Comparison of ENCODE assay signal across 8 cellular contexts in the genomic region with DNA sequence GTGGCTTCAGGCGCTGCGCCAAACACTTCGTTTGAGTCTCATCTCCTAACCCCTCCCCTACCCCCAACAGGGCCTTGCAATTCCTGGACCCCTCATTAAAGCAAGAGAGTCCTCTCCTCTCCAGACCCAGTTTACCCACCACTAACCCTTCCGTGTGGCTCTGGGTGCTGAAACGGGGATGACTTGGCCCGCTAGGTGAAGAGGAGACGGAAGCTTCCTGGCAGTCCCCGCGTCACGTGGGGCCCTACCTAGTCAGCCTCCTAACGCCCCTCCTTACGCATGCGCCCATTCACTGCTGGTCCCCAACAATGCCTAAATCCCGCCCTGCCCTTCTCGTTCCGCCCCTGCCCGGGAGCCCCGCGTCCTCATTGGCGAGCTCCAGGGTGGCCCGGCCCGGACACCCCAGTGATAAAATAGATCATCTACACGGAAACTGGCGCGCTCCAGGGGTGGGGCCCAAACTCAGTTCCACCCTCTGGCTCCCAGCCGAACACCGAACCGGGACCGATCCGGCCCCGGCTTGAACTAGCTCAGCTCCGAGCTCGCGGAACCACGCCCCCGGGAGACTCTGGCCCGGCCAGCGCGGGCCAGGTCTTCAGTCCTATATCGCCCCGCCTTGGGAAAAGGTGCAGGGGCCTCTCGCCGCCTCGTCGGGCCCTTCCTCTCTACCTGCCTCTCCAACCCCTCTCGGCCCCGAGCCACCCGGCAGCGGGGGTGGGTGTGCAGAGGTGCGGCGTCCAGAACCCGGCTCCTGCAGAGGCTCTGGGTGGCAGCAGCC. TPM values are rescaled to one million over a fixed set of nuclear protein-coding genes. Genes with fewer than 3 reads are reported as not detected.
DNase-seq lines count a peak whose midpoint lies in the region; ATAC-seq and TF ChIP-seq lines count a peak whose summit lies in the region.

A gene with protein sequence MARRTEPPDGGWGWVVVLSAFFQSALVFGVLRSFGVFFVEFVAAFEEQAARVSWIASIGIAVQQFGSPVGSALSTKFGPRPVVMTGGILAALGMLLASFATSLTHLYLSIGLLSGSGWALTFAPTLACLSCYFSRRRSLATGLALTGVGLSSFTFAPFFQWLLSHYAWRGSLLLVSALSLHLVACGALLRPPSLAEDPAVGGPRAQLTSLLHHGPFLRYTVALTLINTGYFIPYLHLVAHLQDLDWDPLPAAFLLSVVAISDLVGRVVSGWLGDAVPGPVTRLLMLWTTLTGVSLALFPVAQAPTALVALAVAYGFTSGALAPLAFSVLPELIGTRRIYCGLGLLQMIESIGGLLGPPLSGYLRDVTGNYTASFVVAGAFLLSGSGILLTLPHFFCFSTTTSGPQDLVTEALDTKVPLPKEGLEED (plus strand): TSS at position 425 of the 778 bp plus-strand sequence. CDS start 368 bp downstream, outside the sequence.

- no peaks in the 10 kb centered on the region for H3K9me3 Mint-ChIP-seq in nephron progenitor cell
- H3K9me3 Mint-ChIP-seq in stimulated activated naive CD8-positive, alpha-beta T cell treated with anti-CD3 and anti-CD28 coated beads, Interleukin-15, amount 100 ng/mL, for 72 hours: no peaks in the 10 kb centered on the region

- H2AFZ ChIP-seq in MM.1S (ENCODE audit: low read length): peak within 1 kb of the TSS; percentile 83

- peak within 1 kb of the TSS; percentile 93 for H3K4me2 ChIP-seq in MM.1S (ENCODE audit: low read depth, low read length)

- ATAC-seq in stimulated activated naive CD8-positive, alpha-beta T cell treated with anti-CD3 and anti-CD28 coated beads, Interleukin-15, amount 100 ng/mL, for 72 hours: peak; percentile 94

- H4K20me1 ChIP-seq in MM.1S (ENCODE audit: insufficient read depth, low read length): no peaks in the 10 kb centered on the region

- peak within 1 kb of the TSS; percentile 60 for H3K9ac ChIP-seq in MM.1S (ENCODE audit: low read length)

- peaks cover 13% of the 10 kb centered on the region; the same call in 1 of the 2 replicates for H3K79me2 ChIP-seq in MM.1S (ENCODE audit: low read length)

- peaks cover 43% of the 10 kb centered on the region for H3K4me1 Mint-ChIP-seq in nephron progenitor cell
- peaks cover 73% of the 10 kb centered on the region for H3K4me1 Mint-ChIP-seq in stimulated activated naive CD8-positive, alpha-beta T cell treated with anti-CD3 and anti-CD28 coated beads, Interleukin-15, amount 100 ng/mL, for 72 hours

- peaks cover 9% of the 10 kb centered on the region for H3K27me3 Mint-ChIP-seq in nephron progenitor cell (ENCODE audit: low read depth, poor library complexity)
- no peaks in the 10 kb centered on the region for H3K27me3 Mint-ChIP-seq in stimulated activated naive CD8-positive, alpha-beta T cell treated with anti-CD3 and anti-CD28 coated beads, Interleukin-15, amount 100 ng/mL, for 72 hours

- H3K4me1 ChIP-seq in MM.1S (ENCODE audit: low read length): peaks cover 9% of the 10 kb centered on the region; the same call in 1 of the 2 replicates

- no peaks in the 10 kb centered on the region for H3K36me3 Mint-ChIP-seq in nephron progenitor cell (ENCODE audit: low read depth)

- H3K4me3 ChIP-seq in MM.1S (ENCODE audit: low read length) (peak within 1 kb of the TSS; percentile 74), fibroblast of villous mesenchyme (ENCODE audit: low read depth, low read length) (peak within 1 kb of the TSS; percentile 84)

- DNase-seq in GDM1 (lab: John Stamatoyannopoulos, UW): peak; percentile 97
- DNase-seq in HCEC 1CT: peak; percentile 86
- DNase-seq in MM.1S: peak; percentile 99
- DNase-seq in SIG-M5 treated with dmso at 0.1 percent for 504 hours (lab: John Stamatoyannopoulos, UW; ENCODE audit: unreplicated experiment): peak; percentile 97
- peak; percentile 98 for DNase-seq in activated gamma-delta T cell treated with Interleukin-2 at 50 U/mL for 16 hours
- peak; percentile 93 for DNase-seq in fibroblast of villous mesenchyme (ENCODE audit: low read depth)
- peak; percentile 92 for DNase-seq in nephron progenitor cell
- peak; percentile 96 to 98 for DNase-seq in stimulated activated naive CD8-positive, alpha-beta T cell treated with anti-CD3 and anti-CD28 coated beads, Interleukin-15, amount 100 ng/mL, for 72 hours

- peak within 1 kb of the TSS; percentile 97 for H3K4me3 Mint-ChIP-seq in nephron progenitor cell
- H3K4me3 Mint-ChIP-seq in stimulated activated naive CD8-positive, alpha-beta T cell treated with anti-CD3 and anti-CD28 coated beads, Interleukin-15, amount 100 ng/mL, for 72 hours: peak within 1 kb of the TSS; percentile 89 to 92

- H3K27ac ChIP-seq in MM.1S (ENCODE audit: low read length): peak within 1 kb of the TSS; percentile 59

- H3K9me2 ChIP-seq in MM.1S (replicated peaks; ENCODE audit: insufficient read depth, low read length): no peaks in the 10 kb centered on the region

- no peaks in the 10 kb centered on the region for H3K9me3 ChIP-seq in MM.1S (replicated peaks; ENCODE audit: insufficient read depth, low read length)

- H3K27me3 ChIP-seq in MM.1S (replicated peaks; ENCODE audit: insufficient read depth, low read length): no peaks in the 10 kb centered on the region

- peak within 1 kb of the TSS; percentile 93 for H3K27ac Mint-ChIP-seq in nephron progenitor cell
- peak within 1 kb of the TSS; percentile 98 for H3K27ac Mint-ChIP-seq in stimulated activated naive CD8-positive, alpha-beta T cell treated with anti-CD3 and anti-CD28 coated beads, Interleukin-15, amount 100 ng/mL, for 72 hours

- no peak for TF ChIP-seq CTCF in MM.1S (IDR thresholded peaks at IDR 0.05; ENCODE audit: low read length)
- TF ChIP-seq CTCF in fibroblast of villous mesenchyme (IDR thresholded peaks at IDR 0.05; ENCODE audit: insufficient read depth, low read depth, low read length): no peak
- no peak for TF ChIP-seq CTCF in nephron progenitor cell (IDR thresholded peaks at IDR 0.05)

- H3K36me3 ChIP-seq in MM.1S (replicated peaks; ENCODE audit: insufficient read depth, low read length): no peaks in the 10 kb centered on the region

- peaks cover 4% of the 10 kb centered on the region; the same call in 1 of the 2 replicates for H3F3A ChIP-seq in MM.1S (ENCODE audit: insufficient read depth, low read length)

RNA-seq across cellular contexts. Expression of the gene that starts here (rescaled TPM):
- total RNA-seq in fibroblast of villous mesenchyme: 1.3 TPM in 2 replicates

Comparison
In these comparisons a context has a peak if more than half of its experiments do, and no peak if none do; other contexts are left out.
1. Peak in every context shown above with its lines: DNase-seq, ATAC-seq, H3K4me3 ChIP-seq and H3K27ac ChIP-seq.